8 cellular contexts compared by ENCODE assay signal in genomic region chr10:22086730-22087364, GRCh38.
DNase-seq lines count a peak whose midpoint lies in the region; ATAC-seq, FAIRE-seq and TF ChIP-seq lines count a peak whose summit lies in the region.

No MANE protein-coding gene starts in this region.

- no peak overlapping the region for H3K4me3 ChIP-seq in bronchial epithelial cell (ENCODE audit: low read depth, low read length)
- H3K4me3 ChIP-seq in lung = no peak overlapping the region
- no peak overlapping the region for H3K4me3 ChIP-seq in coronary artery

- DNase-seq in Ammon's horn (ENCODE audit: low spot score) (peak; percentile 71), NCI-H2029 (lab: John Stamatoyannopoulos, UW) (peak; percentile 75), bronchial epithelial cell (ENCODE audit: low read depth) (peak; percentile 67), lung (ENCODE audit: low spot score) (peak; percentile 58), coronary artery (ENCODE audit: low spot score) (no peak), NCI-H2227 treated with DMSO at 0.1 percent for 48 hours (lab: John Stamatoyannopoulos, UW) (no peak)

- H3K27me3 ChIP-seq in bronchial epithelial cell (ENCODE audit: control insufficient read depth, insufficient read depth, low read length) (peaks cover 7% of the 10 kb centered on the region), lung (ENCODE audit: control insufficient read depth, insufficient read depth) (no peaks in the 10 kb centered on the region)

- H3K4me1 ChIP-seq in lung (ENCODE audit: control insufficient read depth in 2 of 2, insufficient read depth in 2 of 2, low read length in 2 of 2) = no peaks in the 10 kb centered on the region

- WGBS in lung, 2 donors = 52 to 57% methylated on average over 5 of the region's 5 CpGs

- TF ChIP-seq CTCF in bronchial epithelial cell (IDR thresholded peaks at IDR 0.05; ENCODE audit: insufficient read depth, low read length, severe bottlenecking) (no peak), lung (IDR thresholded peaks at IDR 0.05; ENCODE audit: control extremely low read depth, extremely low read depth) (no peak), coronary artery (IDR thresholded peaks at IDR 0.05) (no peak)

- FAIRE-seq in bronchial epithelial cell (lab: Jason Lieb, UNC) = no peak

- no peaks in the 10 kb centered on the region for H3K36me3 ChIP-seq in bronchial epithelial cell (ENCODE audit: control insufficient read depth, insufficient read depth, low read length)
- H3K36me3 ChIP-seq in lung (ENCODE audit: control insufficient read depth in 2 of 2, insufficient read depth in 2 of 2, low read length in 2 of 2) = no peaks in the 10 kb centered on the region

- no peaks in the 10 kb centered on the region for H3K9me3 ChIP-seq in lung (ENCODE audit: control insufficient read depth in 2 of 2, insufficient read depth in 1 of 2, low read length in 1 of 2)

- no peak overlapping the region for H3K27ac ChIP-seq in lung (ENCODE audit: low read depth in 1 of 2, low read length in 1 of 2)
- no peak overlapping the region for H3K27ac ChIP-seq in coronary artery

- no peak for ATAC-seq in lung (ENCODE audit: insufficient read depth, low FRiP score)
- no peak for ATAC-seq in GM18868 (IDR thresholded peaks at IDR 0.05; ENCODE audit: unreplicated experiment)
- no peak for ATAC-seq in GM18867 (IDR thresholded peaks at IDR 0.05; ENCODE audit: unreplicated experiment)

Comparison
In these comparisons a context has a peak if more than half of its experiments do, and no peak if none do; other contexts are left out.
1. DNase-seq: peak in Ammon's horn (single experiment), NCI-H2029 (single experiment), bronchial epithelial cell (single experiment) and lung (single experiment); none in coronary artery (single experiment) and NCI-H2227 treated with DMSO at 0.1 percent for 48 hours (single experiment).